In genomic region chr6:105633814-105634213, GRCh38 we compare ENCODE assay signal across 21 cellular contexts.
DNase-seq lines count a peak whose midpoint lies in the region; ATAC-seq lines count a peak whose summit lies in the region.
"Had no signal": no experiment of that assay in that cellular context is flagged by ENCODE, and none has a peak within 500 bp of the region (broad histone marks: within the 10 kb centered on the region; RNA-seq: fewer than 3 reads in every experiment).

No MANE protein-coding gene starts in this region.

- no peaks in the 10 kb centered on the region for H3K36me3 Mint-ChIP-seq in activated CD4-positive, alpha-beta T cell treated with anti-CD3 and anti-CD28 coated beads for 36 hours (ENCODE audit: low read depth)
- peaks cover 63% of the 10 kb centered on the region for H3K36me3 Mint-ChIP-seq in activated CD8-positive, alpha-beta memory T cell treated with anti-CD3 and anti-CD28 coated beads, Interleukin-2, amount 10 ng/mL, durations not matched to agents 7 days and 5 days
- peaks cover 34% of the 10 kb centered on the region for H3K36me3 Mint-ChIP-seq in activated T-helper 1 cell treated with anti-CD3 and anti-CD28 coated beads, Interleukin-12 subunit alpha, Interleukin-12 subunit beta, Interleukin-2, Interleukin-4 antibody, amounts not matched to agents 30 ng/mL and 10 ng/mL and 1 ng/mL, durations not matched to agents 14 hours and 24 hours and 36 hours (ENCODE audit: low read depth)
- H3K36me3 Mint-ChIP-seq: CD14-positive monocyte had no signal

- no peaks in the 10 kb centered on the region for H3K27me3 ChIP-seq in SJCRH30
- H3K27me3 ChIP-seq: BLaER1 had no signal

- no peaks in the 10 kb centered on the region for H3K36me3 ChIP-seq in SJCRH30
- H3K36me3 ChIP-seq: BLaER1 had no signal

- CTCF ChIA-PET in activated CD4-positive, alpha-beta T cell treated with anti-CD3 and anti-CD28 coated beads for 36 hours (lab: Charles Lee) = interaction anchor here (0.9 kb wide), 1 partner anchor 9 kb away, joined by 3 read pairs; no protein-coding TSS in a partner anchor
- CTCF ChIA-PET in activated CD8-positive, alpha-beta memory T cell treated with anti-CD3 and anti-CD28 coated beads, Interleukin-2, amount 10 ng/mL, durations not matched to agents 7 days and 5 days (lab: Charles Lee) = interaction anchor here (2.6 kb wide), 1 partner anchor 12 kb away, joined by 6 read pairs; no protein-coding TSS in a partner anchor

- no peak overlapping the region for H3K4me3 ChIP-seq in SJCRH30
- H3K4me3 ChIP-seq: BLaER1, GM23338 had no signal

- intact Hi-C loops in activated CD4-positive, alpha-beta T cell treated with anti-CD3 and anti-CD28 coated beads for 36 hours (cut with DNase I, micrococcal nuclease) = no loop called here
- intact Hi-C loops in activated T-helper 1 cell treated with anti-CD3 and anti-CD28 coated beads, Interleukin-12 subunit alpha, Interleukin-12 subunit beta, Interleukin-2, Interleukin-4 antibody, amounts not matched to agents 30 ng/mL and 10 ng/mL and 1 ng/mL, durations not matched to agents 14 hours and 24 hours and 36 hours (cut with micrococcal nuclease) = loop anchor here (1.0 kb wide), 1 partner anchor 10 kb away; no protein-coding TSS in a partner anchor

- peaks cover 3% of the 10 kb centered on the region for H3K9me3 Mint-ChIP-seq in activated CD4-positive, alpha-beta T cell treated with anti-CD3 and anti-CD28 coated beads for 36 hours (ENCODE audit: low read depth)
- H3K9me3 Mint-ChIP-seq in activated CD8-positive, alpha-beta memory T cell treated with anti-CD3 and anti-CD28 coated beads, Interleukin-2, amount 10 ng/mL, durations not matched to agents 7 days and 5 days (ENCODE audit: low read depth) = peaks cover 24% of the 10 kb centered on the region
- peaks cover 45% of the 10 kb centered on the region for H3K9me3 Mint-ChIP-seq in activated T-helper 1 cell treated with anti-CD3 and anti-CD28 coated beads, Interleukin-12 subunit alpha, Interleukin-12 subunit beta, Interleukin-2, Interleukin-4 antibody, amounts not matched to agents 30 ng/mL and 10 ng/mL and 1 ng/mL, durations not matched to agents 14 hours and 24 hours and 36 hours
- H3K9me3 Mint-ChIP-seq: CD4-positive, alpha-beta T cell had no signal

- H3K4me1 Mint-ChIP-seq in activated CD4-positive, alpha-beta T cell treated with anti-CD3 and anti-CD28 coated beads for 36 hours = peaks cover 5% of the 10 kb centered on the region
- peaks cover 18% of the 10 kb centered on the region for H3K4me1 Mint-ChIP-seq in activated CD8-positive, alpha-beta memory T cell treated with anti-CD3 and anti-CD28 coated beads, Interleukin-2, amount 10 ng/mL, durations not matched to agents 7 days and 5 days
- H3K4me1 Mint-ChIP-seq in activated T-helper 1 cell treated with anti-CD3 and anti-CD28 coated beads, Interleukin-12 subunit alpha, Interleukin-12 subunit beta, Interleukin-2, Interleukin-4 antibody, amounts not matched to agents 30 ng/mL and 10 ng/mL and 1 ng/mL, durations not matched to agents 14 hours and 24 hours and 36 hours (ENCODE audit: low read depth) = peaks cover 34% of the 10 kb centered on the region
- H3K4me1 Mint-ChIP-seq: B cell, CD14-positive monocyte, GM23338 had no signal

- H3K27me3 Mint-ChIP-seq in activated CD4-positive, alpha-beta T cell treated with anti-CD3 and anti-CD28 coated beads for 36 hours = peaks cover 13% of the 10 kb centered on the region
- peaks cover 2% of the 10 kb centered on the region for H3K27me3 Mint-ChIP-seq in activated CD8-positive, alpha-beta memory T cell treated with anti-CD3 and anti-CD28 coated beads, Interleukin-2, amount 10 ng/mL, durations not matched to agents 7 days and 5 days
- peaks cover 5% of the 10 kb centered on the region for H3K27me3 Mint-ChIP-seq in activated T-helper 1 cell treated with anti-CD3 and anti-CD28 coated beads, Interleukin-12 subunit alpha, Interleukin-12 subunit beta, Interleukin-2, Interleukin-4 antibody, amounts not matched to agents 30 ng/mL and 10 ng/mL and 1 ng/mL, durations not matched to agents 14 hours and 24 hours and 36 hours (ENCODE audit: insufficient read depth)

- ATAC-seq in activated CD4-positive, alpha-beta T cell treated with anti-CD3 and anti-CD28 coated beads for 36 hours = peak; percentile 44
- peak; percentile 63 for ATAC-seq in activated CD8-positive, alpha-beta memory T cell treated with anti-CD3 and anti-CD28 coated beads, Interleukin-2, amount 10 ng/mL, durations not matched to agents 7 days and 5 days
- peak; percentile 55 for ATAC-seq in stimulated activated naive CD8-positive, alpha-beta T cell treated with anti-CD3 and anti-CD28 coated beads, Interleukin-15, Interleukin-2, amounts not matched to agents 100 U/mL and 50 U/mL, for 24 hours
- ATAC-seq: GM23338, HCT116 had no signal

- DNase-seq in activated CD4-positive, alpha-beta T cell treated with anti-CD3 and anti-CD28 coated beads for 36 hours = no peak
- DNase-seq in activated CD4-positive, alpha-beta T cell treated with anti-CD3 and anti-CD28 coated beads, Interleukin-2, amount 50 U/mL, for 4 hours = no peak
- DNase-seq in activated CD8-positive, alpha-beta memory T cell treated with anti-CD3 and anti-CD28 coated beads, Interleukin-2, amount 10 ng/mL, durations not matched to agents 7 days and 5 days = no peak
- DNase-seq in activated CD8-positive, alpha-beta memory T cell treated with anti-CD3 and anti-CD28 coated beads, Interleukin-2, amount 50 U/mL, for 48 hours = no peak
- no peak for DNase-seq in activated T-helper 1 cell treated with anti-CD3 and anti-CD28 coated beads, Interleukin-12 subunit alpha, Interleukin-12 subunit beta, Interleukin-2, Interleukin-4 antibody, amounts not matched to agents 30 ng/mL and 10 ng/mL and 1 ng/mL, durations not matched to agents 14 hours and 24 hours and 36 hours (ENCODE audit: low spot score)
- DNase-seq in stimulated activated naive CD8-positive, alpha-beta T cell treated with anti-CD3 and anti-CD28 coated beads, Interleukin-15, Interleukin-2, amounts not matched to agents 100 U/mL and 50 U/mL, for 24 hours = no peak
- DNase-seq in SJCRH30 (no peak), C1 segment of cervical spinal cord (lab: John Stamatoyannopoulos, UW) (no peak)
- DNase-seq: CD4-positive, alpha-beta T cell; CD8-positive, alpha-beta memory T cell; DMS 273 treated with DMSO at 0.1 percent for 48 hours; DMS79; EL; GDM1; H9 had no signal

- no peaks in the 10 kb centered on the region for H3K4me1 ChIP-seq in SJCRH30

- no peaks in the 10 kb centered on the region for H3K9me3 ChIP-seq in SJCRH30 (replicated peaks)
- H3K9me3 ChIP-seq: BLaER1 had no signal

- H3K27ac Mint-ChIP-seq in activated CD4-positive, alpha-beta T cell treated with anti-CD3 and anti-CD28 coated beads for 36 hours = no peak overlapping the region
- H3K27ac Mint-ChIP-seq in activated CD8-positive, alpha-beta memory T cell treated with anti-CD3 and anti-CD28 coated beads, Interleukin-2, amount 10 ng/mL, durations not matched to agents 7 days and 5 days = no peak overlapping the region
- H3K27ac Mint-ChIP-seq in activated T-helper 1 cell treated with anti-CD3 and anti-CD28 coated beads, Interleukin-12 subunit alpha, Interleukin-12 subunit beta, Interleukin-2, Interleukin-4 antibody, amounts not matched to agents 30 ng/mL and 10 ng/mL and 1 ng/mL, durations not matched to agents 14 hours and 24 hours and 36 hours = peak overlapping the region; percentile 38
- H3K27ac Mint-ChIP-seq: B cell; CD14-positive monocyte; CD4-positive, alpha-beta T cell; GM23338; H9 had no signal

- no peak overlapping the region for H3K4me3 Mint-ChIP-seq in activated CD4-positive, alpha-beta T cell treated with anti-CD3 and anti-CD28 coated beads for 36 hours
- no peak overlapping the region for H3K4me3 Mint-ChIP-seq in activated CD8-positive, alpha-beta memory T cell treated with anti-CD3 and anti-CD28 coated beads, Interleukin-2, amount 10 ng/mL, durations not matched to agents 7 days and 5 days
- no peak overlapping the region for H3K4me3 Mint-ChIP-seq in activated T-helper 1 cell treated with anti-CD3 and anti-CD28 coated beads, Interleukin-12 subunit alpha, Interleukin-12 subunit beta, Interleukin-2, Interleukin-4 antibody, amounts not matched to agents 30 ng/mL and 10 ng/mL and 1 ng/mL, durations not matched to agents 14 hours and 24 hours and 36 hours
- H3K4me3 Mint-ChIP-seq: B cell; CD14-positive monocyte; CD4-positive, alpha-beta T cell; CD8-positive, alpha-beta memory T cell; GM23338; H9 had no signal

- no peak overlapping the region for H3K27ac ChIP-seq in SJCRH30
- H3K27ac ChIP-seq: 22Rv1, BLaER1 had no signal

- POLR2A ChIA-PET in activated CD4-positive, alpha-beta T cell treated with anti-CD3 and anti-CD28 coated beads for 36 hours (lab: Charles Lee) = no interaction called here
